In genomic region chr7:15041226-15041625, GRCh38 we compare ENCODE assay signal across 23 cellular contexts.
"Had no signal": no experiment of that assay in that cellular context is flagged by ENCODE, and none has a peak within 500 bp of the region (broad histone marks: within the 10 kb centered on the region; RNA-seq: fewer than 3 reads in every experiment).

No MANE protein-coding gene starts in this region.

- H3K27me3 Mint-ChIP-seq: activated CD4-positive, alpha-beta memory T cell treated with anti-CD3 and anti-CD28 coated beads, Interleukin-2, amount 10 ng/mL, durations not matched to agents 7 days and 5 days; activated naive CD8-positive, alpha-beta T cell treated with anti-CD3 and anti-CD28 coated beads, Interleukin-2, amount 10 ng/mL, durations not matched to agents 7 days and 5 days; naive thymus-derived CD4-positive, alpha-beta T cell; T-cell; type B pancreatic cell had no signal

- H3K4me3 Mint-ChIP-seq: activated CD4-positive, alpha-beta memory T cell treated with anti-CD3 and anti-CD28 coated beads, Interleukin-2, amount 10 ng/mL, durations not matched to agents 7 days and 5 days; activated naive CD8-positive, alpha-beta T cell treated with anti-CD3 and anti-CD28 coated beads, Interleukin-2, amount 10 ng/mL, durations not matched to agents 7 days and 5 days; naive thymus-derived CD4-positive, alpha-beta T cell; neural progenitor cell; T-cell; type B pancreatic cell had no signal

- H2AFZ ChIP-seq: neural progenitor cell had no signal

- H3K4me2 ChIP-seq: neural progenitor cell, smooth muscle cell had no signal

- H3K4me1 ChIP-seq: neural progenitor cell, pancreas, right lobe of liver, testis had no signal

- H3K27ac ChIP-seq: brain microvascular endothelial cell, coronary artery, neural progenitor cell, pancreas, right lobe of liver, testis had no signal

- DNase-seq: activated CD4-positive, alpha-beta memory T cell treated with anti-CD3 and anti-CD28 coated beads, Interleukin-2, amount 10 ng/mL, durations not matched to agents 7 days and 5 days; activated CD4-positive, alpha-beta T cell treated with anti-CD3 and anti-CD28 coated beads for 48 hours; activated CD4-positive, CD25-positive, alpha-beta regulatory T cell; activated naive CD4-positive, alpha-beta T cell treated with Interleukin-2 at 50 U/mL for 16 hours; activated naive CD8-positive, alpha-beta T cell treated with anti-CD3 and anti-CD28 coated beads, Interleukin-2, amount 10 ng/mL, durations not matched to agents 7 days and 5 days; activated T-cell treated with anti-CD3 and anti-CD28 coated beads, Interleukin-2, amount 50 U/mL, for 1 hour; anterior cingulate cortex; brain microvascular endothelial cell; central memory CD4-positive, alpha-beta T cell; left cardiac atrium; mesendoderm; naive thymus-derived CD4-positive, alpha-beta T cell; pancreas; right lobe of liver; stimulated activated CD4-positive, alpha-beta T cell treated with anti-CD3 and anti-CD28 coated beads, Interleukin-4, amount 100 ng/mL, for 1 hour; T-cell; T-helper 9 cell; testis had no signal

- H3K9me3 Mint-ChIP-seq: activated CD4-positive, alpha-beta memory T cell treated with anti-CD3 and anti-CD28 coated beads, Interleukin-2, amount 10 ng/mL, durations not matched to agents 7 days and 5 days; activated T-helper 2 cell treated with anti-CD3 and anti-CD28 coated beads, Interferon-gamma antibody, Interleukin-2, Interleukin-4, amounts not matched to agents 10 μg/mL and 5 μg/mL and 100 μg/mL, durations not matched to agents 14 hours and 24 hours and 36 hours; neural progenitor cell; type B pancreatic cell had no signal

- H3K9me3 ChIP-seq: pancreas, right lobe of liver, testis had no signal

- H3K4me3 ChIP-seq: coronary artery, neural progenitor cell, pancreas, right lobe of liver, smooth muscle cell, testis had no signal

- H3K27ac Mint-ChIP-seq: activated CD4-positive, alpha-beta memory T cell treated with anti-CD3 and anti-CD28 coated beads, Interleukin-2, amount 10 ng/mL, durations not matched to agents 7 days and 5 days; activated naive CD8-positive, alpha-beta T cell treated with anti-CD3 and anti-CD28 coated beads, Interleukin-2, amount 10 ng/mL, durations not matched to agents 7 days and 5 days; activated T-helper 2 cell treated with anti-CD3 and anti-CD28 coated beads, Interferon-gamma antibody, Interleukin-2, Interleukin-4, amounts not matched to agents 10 μg/mL and 5 μg/mL and 100 μg/mL, durations not matched to agents 14 hours and 24 hours and 36 hours; naive thymus-derived CD4-positive, alpha-beta T cell; neural progenitor cell; T-cell; type B pancreatic cell had no signal

- H3K9ac ChIP-seq: neural progenitor cell had no signal

- H3K36me3 Mint-ChIP-seq: activated naive CD8-positive, alpha-beta T cell treated with anti-CD3 and anti-CD28 coated beads, Interleukin-2, amount 10 ng/mL, durations not matched to agents 7 days and 5 days; naive thymus-derived CD4-positive, alpha-beta T cell; neural progenitor cell; T-cell; type B pancreatic cell had no signal

- ATAC-seq: left cardiac atrium; naive thymus-derived CD4-positive, alpha-beta T cell; pancreas; right lobe of liver; T-cell had no signal

- H3K27me3 ChIP-seq: brain microvascular endothelial cell, neural progenitor cell, right lobe of liver, testis had no signal

- H3K36me3 ChIP-seq: brain microvascular endothelial cell, neural progenitor cell, pancreas, right lobe of liver had no signal

- H3K4me1 Mint-ChIP-seq: activated CD4-positive, alpha-beta memory T cell treated with anti-CD3 and anti-CD28 coated beads, Interleukin-2, amount 10 ng/mL, durations not matched to agents 7 days and 5 days; activated naive CD8-positive, alpha-beta T cell treated with anti-CD3 and anti-CD28 coated beads, Interleukin-2, amount 10 ng/mL, durations not matched to agents 7 days and 5 days; neural progenitor cell; T-cell had no signal
